In genomic region chr15:75718326-75718725, GRCh38 we compare ENCODE assay signal across 11 cellular contexts. TPM values are rescaled to one million over a fixed set of nuclear protein-coding genes. Genes with fewer than 3 reads are reported as not detected.
DNase-seq lines count a peak whose midpoint lies in the region; ATAC-seq and TF ChIP-seq lines count a peak whose summit lies in the region.
"Had no signal": no experiment of that assay in that cellular context is flagged by ENCODE, and none has a peak within 500 bp of the region (broad histone marks: within the 10 kb centered on the region; RNA-seq: fewer than 3 reads in every experiment).

No MANE protein-coding gene starts in this region.

- H2BK5ac ChIP-seq in mesenchymal stem cell (ENCODE audit: low read depth, low read length, poor library complexity, severe bottlenecking) = no peak overlapping the region

- no peaks in the 10 kb centered on the region for H3K9me3 ChIP-seq in mammary epithelial cell (replicated peaks; ENCODE audit: insufficient read depth, low read length)
- H3K9me3 ChIP-seq in mesenchymal stem cell (ENCODE audit: control insufficient read depth, low read length) = no peaks in the 10 kb centered on the region
- H3K9me3 ChIP-seq: testis had no signal

- in situ Hi-C loops in mammary epithelial cell (cut with MboI; ENCODE audit: low sequenced_read_pairs in 2 of 2) = no loop called here

- H2BK15ac ChIP-seq in mesenchymal stem cell (ENCODE audit: low read depth, poor library complexity, severe bottlenecking) = no peak overlapping the region

- H3K4ac ChIP-seq in mesenchymal stem cell (ENCODE audit: low read depth in 1 of 2, low read length in 2 of 2) = no peak overlapping the region

- no peak for TF ChIP-seq CTCF in mammary epithelial cell (conservative IDR thresholded peaks at IDR 0.05 in 1 of 2, IDR thresholded peaks at IDR 0.05 in 1 of 2; ENCODE audit: extremely low read depth in 1 of 2, insufficient read depth in 1 of 2, low read depth in 1 of 2, low read length in 2 of 2)

- H2BK120ac ChIP-seq in mesenchymal stem cell (ENCODE audit: low read depth, low read length) = no peak overlapping the region

- H3K18ac ChIP-seq in mesenchymal stem cell (ENCODE audit: low read depth in 1 of 2, low read length in 2 of 2) = peak overlapping the region in 1 of 2 experiments; percentile 55

- peak overlapping the region in 1 of 2 experiments; percentile 77 for H2BK12ac ChIP-seq in mesenchymal stem cell (ENCODE audit: low read length in 2 of 2)

- H3K4me3 ChIP-seq in mammary epithelial cell (replicated peaks in 1 of 3; ENCODE audit: insufficient read depth in 1 of 3, low read depth in 2 of 3, low read length in 3 of 3) (no peak overlapping the region), mesenchymal stem cell (ENCODE audit: insufficient read depth in 1 of 2, low read depth in 1 of 2, low read length in 2 of 2) (no peak overlapping the region)
- H3K4me3 ChIP-seq: testis had no signal

- H3K4me1 ChIP-seq in mammary epithelial cell (ENCODE audit: insufficient read depth, low read length) (peaks cover 15% of the 10 kb centered on the region), mesenchymal stem cell (ENCODE audit: control insufficient read depth, insufficient read depth, low read depth, low read length) (peaks cover 12% of the 10 kb centered on the region)

- no peak overlapping the region for H3K4me2 ChIP-seq in mammary epithelial cell (ENCODE audit: insufficient read depth, low read depth, low read length)
- no peak overlapping the region for H3K4me2 ChIP-seq in mesenchymal stem cell (ENCODE audit: low read length, poor library complexity, severe bottlenecking)

- peak; percentile 81 for DNase-seq in AG08396 (ENCODE audit: low spot score)
- DNase-seq in LHCN-M2 (ENCODE audit: low read depth) = peak; percentile 70
- DNase-seq in mammary epithelial cell = peak; percentile 36
- peak; percentile 84 for DNase-seq in mesenchymal stem cell
- no peak for DNase-seq in T-helper 2 cell
- no peak for DNase-seq in cardiac septum (ENCODE audit: low spot score)
- DNase-seq: activated CD4-positive, alpha-beta T cell treated with anti-CD3 and anti-CD28 coated beads, Interleukin-2, amount 10 ng/mL, durations not matched to agents 7 days and 5 days; NCI-H146; testis had no signal

- H2AFZ ChIP-seq in mammary epithelial cell (ENCODE audit: low read depth, low read length) = no peak overlapping the region
- no peak overlapping the region for H2AFZ ChIP-seq in mesenchymal stem cell (ENCODE audit: low read depth, low read length)

- H3K79me1 ChIP-seq in mesenchymal stem cell (replicated peaks; ENCODE audit: low read length, poor library complexity, severe bottlenecking) = no peaks in the 10 kb centered on the region

- CTCF ChIA-PET in mammary epithelial cell (lab: Charles Lee; ENCODE audit: low non-redundant PET) = no interaction called here

- H3K79me2 ChIP-seq in mammary epithelial cell (ENCODE audit: insufficient read depth, low read length) = no peaks in the 10 kb centered on the region

- intact Hi-C loops in mammary epithelial cell (cut with micrococcal nuclease) = no loop called here
- intact Hi-C loops in cardiac septum (cut with DNase I) = no loop called here

- H3K23ac ChIP-seq in mesenchymal stem cell (ENCODE audit: low read length in 2 of 2) = no peak overlapping the region

- no peaks in the 10 kb centered on the region for H3K36me3 ChIP-seq in mammary epithelial cell (ENCODE audit: insufficient read depth, low read length)
- no peaks in the 10 kb centered on the region for H3K36me3 ChIP-seq in mesenchymal stem cell (ENCODE audit: control insufficient read depth in 1 of 2, insufficient read depth in 2 of 2, low read depth in 1 of 2, low read length in 2 of 2)

- no peak overlapping the region for H2AK5ac ChIP-seq in mesenchymal stem cell (ENCODE audit: low read length, severe bottlenecking)

- BruUV-seq in mammary epithelial cell (replicated peaks; lab: Mats Ljungman, UMichigan) = no TSS peak

- dilution Hi-C loops in mammary epithelial cell (cut with HindIII; ENCODE audit: low sequenced_read_pairs) = no loop called here

- no peaks in the 10 kb centered on the region for H4K20me1 ChIP-seq in mammary epithelial cell (ENCODE audit: insufficient read depth, low read length)

- WGBS in mammary epithelial cell (ENCODE audit: low coverage, missing lambda C conversion rate) = 37% methylated on average over 3 of the region's 3 CpGs
- WGBS in mesenchymal stem cell = 0% methylated on average over 2 of the region's 3 CpGs

- no peak overlapping the region for H3K14ac ChIP-seq in mesenchymal stem cell (ENCODE audit: low read length in 2 of 2)

- H3K9ac ChIP-seq in mammary epithelial cell (ENCODE audit: insufficient read depth, low read length) (no peak overlapping the region), mesenchymal stem cell (ENCODE audit: low read length) (no peak overlapping the region)

- no peak overlapping the region for H4K8ac ChIP-seq in mesenchymal stem cell (ENCODE audit: low read length)

- H4K91ac ChIP-seq in mesenchymal stem cell (ENCODE audit: low read length) = no peak overlapping the region

- H3K27ac ChIP-seq in mammary epithelial cell (ENCODE audit: insufficient read depth, low read depth, low read length) = no peak overlapping the region
- no peak overlapping the region for H3K27ac ChIP-seq in mesenchymal stem cell (ENCODE audit: low read length, poor library complexity, severe bottlenecking)
- H3K27ac ChIP-seq: testis had no signal

- no peak for ATAC-seq in GM18502 (IDR thresholded peaks at IDR 0.05; ENCODE audit: poor library complexity, unreplicated experiment)
- no peak for ATAC-seq in HG03139 (IDR thresholded peaks at IDR 0.05; ENCODE audit: unreplicated experiment)

- H3K27me3 ChIP-seq in mammary epithelial cell (ENCODE audit: insufficient read depth, low read length) (no peaks in the 10 kb centered on the region), mesenchymal stem cell (ENCODE audit: control insufficient read depth in 1 of 2, insufficient read depth in 1 of 2, low read length in 2 of 2) (no peaks in the 10 kb centered on the region)
- H3K27me3 ChIP-seq: testis had no signal

RNA-seq across cellular contexts. Expression of gene CSPG4, which starts 5.7 kb away (rescaled TPM):
- total RNA-seq in LHCN-M2 (2014; rRNA removed) (16.4 and 21.0 TPM in 2 replicates), mammary epithelial cell (10 to 100 TPM in 1 of 2 donors, 1 to 10 TPM in 1; 3.6 to 28.5 TPM), cardiac septum (21.3 TPM)
- 25.1 TPM for polyA plus RNA-seq in LHCN-M2 (2012)
- polyA plus RNA-seq in mammary epithelial cell = 5.9 TPM
- polyA minus RNA-seq in mammary epithelial cell = 15.3 TPM
- 12.4 TPM for polyA plus RNA-seq in mesenchymal stem cell (2013, experiment 1 of 2)
- 11.3 TPM for polyA plus RNA-seq in mesenchymal stem cell (2013, experiment 2 of 2)
- total RNA-seq: activated CD4-positive, alpha-beta T cell treated with anti-CD3 and anti-CD28 coated beads, Interleukin-2, amount 10 ng/mL, durations not matched to agents 7 days and 5 days had no signal

Comparison
In these comparisons a context has a peak if more than half of its experiments do, and no peak if none do; other contexts are left out.
1. DNase-seq: peak in AG08396 (single experiment), LHCN-M2 (single experiment), mammary epithelial cell (single experiment) and mesenchymal stem cell (single experiment); none in T-helper 2 cell (0 of 5) and cardiac septum (single experiment).